Comparison of ENCODE assay signal across 1 cellular context in genomic region chr6:131844243-131844841, GRCh38.
A peak's percentile ranks its signal among the peaks of the same experiment; 100 is the strongest.
TF ChIP-seq lines count a peak whose summit lies in the region.

No MANE protein-coding gene starts in this region.

TF ChIP-seq in HepG2, 621 proteins besides CTCF, POLR2A, EP300 and RAD21 (continued from another document and continues in another):
- TF ChIP-seq, protein P1, sequence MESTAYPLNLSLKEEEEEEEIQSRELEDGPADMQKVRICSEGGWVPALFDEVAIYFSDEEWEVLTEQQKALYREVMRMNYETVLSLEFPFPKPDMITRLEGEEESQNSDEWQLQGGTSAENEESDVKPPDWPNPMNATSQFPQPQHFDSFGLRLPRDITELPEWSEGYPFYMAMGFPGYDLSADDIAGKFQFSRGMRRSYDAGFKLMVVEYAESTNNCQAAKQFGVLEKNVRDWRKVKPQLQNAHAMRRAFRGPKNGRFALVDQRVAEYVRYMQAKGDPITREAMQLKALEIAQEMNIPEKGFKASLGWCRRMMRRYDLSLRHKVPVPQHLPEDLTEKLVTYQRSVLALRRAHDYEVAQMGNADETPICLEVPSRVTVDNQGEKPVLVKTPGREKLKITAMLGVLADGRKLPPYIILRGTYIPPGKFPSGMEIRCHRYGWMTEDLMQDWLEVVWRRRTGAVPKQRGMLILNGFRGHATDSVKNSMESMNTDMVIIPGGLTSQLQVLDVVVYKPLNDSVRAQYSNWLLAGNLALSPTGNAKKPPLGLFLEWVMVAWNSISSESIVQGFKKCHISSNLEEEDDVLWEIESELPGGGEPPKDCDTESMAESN (CRISPR knock-in tag; conservative IDR thresholded peaks at IDR 0.05), result peak; percentile 87
- TF ChIP-seq ZSCAN25 (CRISPR knock-in tag; IDR thresholded peaks at IDR 0.05) (peak; percentile 77; the same call in 1 of the 2 replicates), CC2D1A (CRISPR knock-in tag; IDR thresholded peaks at IDR 0.05) (no peak), MEF2D (CRISPR knock-in tag; IDR thresholded peaks at IDR 0.05) (peak; percentile 84), NFKBIZ (CRISPR knock-in tag; IDR thresholded peaks at IDR 0.05) (peak; percentile 96; the same call in 1 of the 2 replicates), ISL2 (CRISPR knock-in tag; IDR thresholded peaks at IDR 0.05) (peak; percentile 93), RFXANK (CRISPR knock-in tag; IDR thresholded peaks at IDR 0.05) (peak; percentile 81; the same call in 1 of the 2 replicates), ZNF383 (CRISPR knock-in tag; IDR thresholded peaks at IDR 0.05; ENCODE audit: borderline replicate concordance) (no peak), PPARG (CRISPR knock-in tag; conservative IDR thresholded peaks at IDR 0.05) (peak; percentile 80; the same call in 1 of the 2 replicates), ZNF678 (CRISPR knock-in tag; IDR thresholded peaks at IDR 0.05) (no peak), NR2F1 (CRISPR knock-in tag; IDR thresholded peaks at IDR 0.05) (peak in 1 of 2 experiments; percentile 62; a peak in 2 of 4 replicates), SNAPC2 (CRISPR knock-in tag; IDR thresholded peaks at IDR 0.05) (peak; percentile 68; the same call in 1 of the 2 replicates), SP2 (CRISPR knock-in tag; IDR thresholded peaks at IDR 0.05) (no peak), HOXA3 (CRISPR knock-in tag; IDR thresholded peaks at IDR 0.05) (peak; percentile 80; the same call in 1 of the 2 replicates), MAFK (conservative IDR thresholded peaks at IDR 0.05 in 1 of 2, IDR thresholded peaks at IDR 0.05 in 1 of 2; ENCODE audit: low read length in 2 of 2) (peak; percentile 75 to 78), TBL1XR1 (IDR thresholded peaks at IDR 0.05; ENCODE audit: borderline replicate concordance, low read length, partially characterized antibody) (peak; percentile 83), NCOR1 (IDR thresholded peaks at IDR 0.05; ENCODE audit: borderline replicate concordance, low read length) (peak; percentile 97), ONECUT2 (CRISPR knock-in tag; IDR thresholded peaks at IDR 0.05) (0 out of 2 replicates have a peak, but pooled peaks have one; percentile 60), ZNF549 (CRISPR knock-in tag; IDR thresholded peaks at IDR 0.05) (no peak), THAP11 (CRISPR knock-in tag; IDR thresholded peaks at IDR 0.05) (peak; percentile 76), RELA (CRISPR knock-in tag; IDR thresholded peaks at IDR 0.05) (no peak), ZKSCAN5 (CRISPR knock-in tag; IDR thresholded peaks at IDR 0.05) (peak; percentile 85), MEIS2 (CRISPR knock-in tag; IDR thresholded peaks at IDR 0.05) (peak; percentile 77; the same call in 1 of the 2 replicates), TAF1 (CRISPR knock-in tag; IDR thresholded peaks at IDR 0.05) (peak; percentile 58; the same call in 1 of the 2 replicates), KDM5A (IDR thresholded peaks at IDR 0.05; ENCODE audit: borderline replicate concordance, low read length) (peak; percentile 63; the same call in 1 of the 2 replicates), SKI (IDR thresholded peaks at IDR 0.05; ENCODE audit: partially characterized antibody) (peak; percentile 75), NRL (CRISPR knock-in tag; IDR thresholded peaks at IDR 0.05; ENCODE audit: borderline replicate concordance) (no peak), REL (CRISPR knock-in tag; conservative IDR thresholded peaks at IDR 0.05) (no peak), ZNF253 (CRISPR knock-in tag; IDR thresholded peaks at IDR 0.05; ENCODE audit: borderline replicate concordance) (no peak), IKZF1 (IDR thresholded peaks at IDR 0.05) (no peak), CBX5 (CRISPR knock-in tag; IDR thresholded peaks at IDR 0.05; ENCODE audit: borderline replicate concordance) (peak; percentile 76; the same call in 1 of the 2 replicates), MYNN (CRISPR knock-in tag; IDR thresholded peaks at IDR 0.05; ENCODE audit: low read depth) (0 out of 2 replicates have a peak, but pooled peaks have one; percentile 59), TEAD3 (CRISPR knock-in tag; optimal IDR thresholded peaks at IDR 0.05; ENCODE audit: borderline replicate concordance) (peak; percentile 90), MZF1 (CRISPR knock-in tag; IDR thresholded peaks at IDR 0.05; ENCODE audit: borderline replicate concordance) (no peak)
- TF ChIP-seq, protein P2, sequence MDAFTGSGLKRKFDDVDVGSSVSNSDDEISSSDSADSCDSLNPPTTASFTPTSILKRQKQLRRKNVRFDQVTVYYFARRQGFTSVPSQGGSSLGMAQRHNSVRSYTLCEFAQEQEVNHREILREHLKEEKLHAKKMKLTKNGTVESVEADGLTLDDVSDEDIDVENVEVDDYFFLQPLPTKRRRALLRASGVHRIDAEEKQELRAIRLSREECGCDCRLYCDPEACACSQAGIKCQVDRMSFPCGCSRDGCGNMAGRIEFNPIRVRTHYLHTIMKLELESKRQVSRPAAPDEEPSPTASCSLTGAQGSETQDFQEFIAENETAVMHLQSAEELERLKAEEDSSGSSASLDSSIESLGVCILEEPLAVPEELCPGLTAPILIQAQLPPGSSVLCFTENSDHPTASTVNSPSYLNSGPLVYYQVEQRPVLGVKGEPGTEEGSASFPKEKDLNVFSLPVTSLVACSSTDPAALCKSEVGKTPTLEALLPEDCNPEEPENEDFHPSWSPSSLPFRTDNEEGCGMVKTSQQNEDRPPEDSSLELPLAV (CRISPR knock-in tag; conservative IDR thresholded peaks at IDR 0.05; ENCODE audit: low read depth), result no peak
- TF ChIP-seq, protein P3, sequence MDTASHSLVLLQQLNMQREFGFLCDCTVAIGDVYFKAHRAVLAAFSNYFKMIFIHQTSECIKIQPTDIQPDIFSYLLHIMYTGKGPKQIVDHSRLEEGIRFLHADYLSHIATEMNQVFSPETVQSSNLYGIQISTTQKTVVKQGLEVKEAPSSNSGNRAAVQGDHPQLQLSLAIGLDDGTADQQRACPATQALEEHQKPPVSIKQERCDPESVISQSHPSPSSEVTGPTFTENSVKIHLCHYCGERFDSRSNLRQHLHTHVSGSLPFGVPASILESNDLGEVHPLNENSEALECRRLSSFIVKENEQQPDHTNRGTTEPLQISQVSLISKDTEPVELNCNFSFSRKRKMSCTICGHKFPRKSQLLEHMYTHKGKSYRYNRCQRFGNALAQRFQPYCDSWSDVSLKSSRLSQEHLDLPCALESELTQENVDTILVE (CRISPR knock-in tag; IDR thresholded peaks at IDR 0.05), result peak; percentile 89
- TF ChIP-seq, protein P4, sequence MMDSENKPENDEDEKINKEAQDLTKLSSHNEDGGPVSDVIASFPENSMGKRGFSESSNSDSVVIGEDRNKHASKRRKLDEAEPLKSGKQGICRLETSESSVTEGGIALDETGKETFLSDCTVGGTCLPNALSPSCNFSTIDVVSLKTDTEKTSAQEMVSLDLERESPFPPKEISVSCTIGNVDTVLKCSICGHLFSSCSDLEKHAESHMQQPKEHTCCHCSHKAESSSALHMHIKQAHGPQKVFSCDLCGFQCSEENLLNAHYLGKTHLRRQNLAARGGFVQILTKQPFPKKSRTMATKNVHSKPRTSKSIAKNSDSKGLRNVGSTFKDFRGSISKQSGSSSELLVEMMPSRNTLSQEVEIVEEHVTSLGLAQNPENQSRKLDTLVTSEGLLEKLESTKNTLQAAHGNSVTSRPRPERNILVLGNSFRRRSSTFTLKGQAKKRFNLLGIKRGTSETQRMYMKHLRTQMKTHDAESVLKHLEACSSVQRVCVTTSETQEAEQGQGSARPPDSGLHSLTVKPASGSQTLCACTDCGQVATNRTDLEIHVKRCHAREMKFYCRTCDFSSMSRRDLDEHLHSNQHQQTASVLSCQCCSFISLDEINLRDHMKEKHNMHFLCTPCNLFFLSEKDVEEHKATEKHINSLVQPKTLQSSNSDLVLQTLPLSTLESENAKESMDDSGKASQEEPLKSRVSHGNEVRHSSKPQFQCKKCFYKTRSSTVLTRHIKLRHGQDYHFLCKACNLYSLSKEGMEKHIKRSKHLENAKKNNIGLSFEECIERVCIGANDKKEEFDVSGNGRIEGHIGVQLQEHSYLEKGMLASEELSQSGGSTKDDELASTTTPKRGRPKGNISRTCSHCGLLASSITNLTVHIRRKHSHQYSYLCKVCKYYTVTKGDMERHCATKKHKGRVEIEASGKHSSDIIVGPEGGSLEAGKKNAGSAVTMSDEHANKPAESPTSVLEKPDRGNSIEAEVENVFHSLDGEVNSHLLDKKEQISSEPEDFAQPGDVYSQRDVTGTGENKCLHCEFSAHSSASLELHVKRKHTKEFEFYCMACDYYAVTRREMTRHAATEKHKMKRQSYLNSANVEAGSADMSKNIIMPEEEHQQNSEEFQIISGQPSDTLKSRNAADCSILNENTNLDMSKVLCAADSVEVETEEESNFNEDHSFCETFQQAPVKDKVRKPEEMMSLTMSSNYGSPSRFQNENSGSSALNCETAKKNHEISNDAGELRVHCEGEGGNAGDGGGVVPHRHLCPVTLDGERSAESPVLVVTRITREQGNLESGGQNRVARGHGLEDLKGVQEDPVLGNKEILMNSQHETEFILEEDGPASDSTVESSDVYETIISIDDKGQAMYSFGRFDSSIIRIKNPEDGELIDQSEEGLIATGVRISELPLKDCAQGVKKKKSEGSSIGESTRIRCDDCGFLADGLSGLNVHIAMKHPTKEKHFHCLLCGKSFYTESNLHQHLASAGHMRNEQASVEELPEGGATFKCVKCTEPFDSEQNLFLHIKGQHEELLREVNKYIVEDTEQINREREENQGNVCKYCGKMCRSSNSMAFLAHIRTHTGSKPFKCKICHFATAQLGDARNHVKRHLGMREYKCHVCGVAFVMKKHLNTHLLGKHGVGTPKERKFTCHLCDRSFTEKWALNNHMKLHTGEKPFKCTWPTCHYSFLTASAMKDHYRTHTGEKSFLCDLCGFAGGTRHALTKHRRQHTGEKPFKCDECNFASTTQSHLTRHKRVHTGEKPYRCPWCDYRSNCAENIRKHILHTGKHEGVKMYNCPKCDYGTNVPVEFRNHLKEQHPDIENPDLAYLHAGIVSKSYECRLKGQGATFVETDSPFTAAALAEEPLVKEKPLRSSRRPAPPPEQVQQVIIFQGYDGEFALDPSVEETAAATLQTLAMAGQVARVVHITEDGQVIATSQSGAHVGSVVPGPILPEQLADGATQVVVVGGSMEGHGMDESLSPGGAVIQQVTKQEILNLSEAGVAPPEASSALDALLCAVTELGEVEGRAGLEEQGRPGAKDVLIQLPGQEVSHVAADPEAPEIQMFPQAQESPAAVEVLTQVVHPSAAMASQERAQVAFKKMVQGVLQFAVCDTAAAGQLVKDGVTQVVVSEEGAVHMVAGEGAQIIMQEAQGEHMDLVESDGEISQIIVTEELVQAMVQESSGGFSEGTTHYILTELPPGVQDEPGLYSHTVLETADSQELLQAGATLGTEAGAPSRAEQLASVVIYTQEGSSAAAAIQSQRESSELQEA (CRISPR knock-in tag; IDR thresholded peaks at IDR 0.05; ENCODE audit: not compliant biosample characterization), result no peak
- TF ChIP-seq, protein P5, sequence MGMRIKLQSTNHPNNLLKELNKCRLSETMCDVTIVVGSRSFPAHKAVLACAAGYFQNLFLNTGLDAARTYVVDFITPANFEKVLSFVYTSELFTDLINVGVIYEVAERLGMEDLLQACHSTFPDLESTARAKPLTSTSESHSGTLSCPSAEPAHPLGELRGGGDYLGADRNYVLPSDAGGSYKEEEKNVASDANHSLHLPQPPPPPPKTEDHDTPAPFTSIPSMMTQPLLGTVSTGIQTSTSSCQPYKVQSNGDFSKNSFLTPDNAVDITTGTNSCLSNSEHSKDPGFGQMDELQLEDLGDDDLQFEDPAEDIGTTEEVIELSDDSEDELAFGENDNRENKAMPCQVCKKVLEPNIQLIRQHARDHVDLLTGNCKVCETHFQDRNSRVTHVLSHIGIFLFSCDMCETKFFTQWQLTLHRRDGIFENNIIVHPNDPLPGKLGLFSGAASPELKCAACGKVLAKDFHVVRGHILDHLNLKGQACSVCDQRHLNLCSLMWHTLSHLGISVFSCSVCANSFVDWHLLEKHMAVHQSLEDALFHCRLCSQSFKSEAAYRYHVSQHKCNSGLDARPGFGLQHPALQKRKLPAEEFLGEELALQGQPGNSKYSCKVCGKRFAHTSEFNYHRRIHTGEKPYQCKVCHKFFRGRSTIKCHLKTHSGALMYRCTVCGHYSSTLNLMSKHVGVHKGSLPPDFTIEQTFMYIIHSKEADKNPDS (CRISPR knock-in tag; IDR thresholded peaks at IDR 0.05), result peak; percentile 64; the same call in 1 of the 2 replicates
- TF ChIP-seq, protein P6, sequence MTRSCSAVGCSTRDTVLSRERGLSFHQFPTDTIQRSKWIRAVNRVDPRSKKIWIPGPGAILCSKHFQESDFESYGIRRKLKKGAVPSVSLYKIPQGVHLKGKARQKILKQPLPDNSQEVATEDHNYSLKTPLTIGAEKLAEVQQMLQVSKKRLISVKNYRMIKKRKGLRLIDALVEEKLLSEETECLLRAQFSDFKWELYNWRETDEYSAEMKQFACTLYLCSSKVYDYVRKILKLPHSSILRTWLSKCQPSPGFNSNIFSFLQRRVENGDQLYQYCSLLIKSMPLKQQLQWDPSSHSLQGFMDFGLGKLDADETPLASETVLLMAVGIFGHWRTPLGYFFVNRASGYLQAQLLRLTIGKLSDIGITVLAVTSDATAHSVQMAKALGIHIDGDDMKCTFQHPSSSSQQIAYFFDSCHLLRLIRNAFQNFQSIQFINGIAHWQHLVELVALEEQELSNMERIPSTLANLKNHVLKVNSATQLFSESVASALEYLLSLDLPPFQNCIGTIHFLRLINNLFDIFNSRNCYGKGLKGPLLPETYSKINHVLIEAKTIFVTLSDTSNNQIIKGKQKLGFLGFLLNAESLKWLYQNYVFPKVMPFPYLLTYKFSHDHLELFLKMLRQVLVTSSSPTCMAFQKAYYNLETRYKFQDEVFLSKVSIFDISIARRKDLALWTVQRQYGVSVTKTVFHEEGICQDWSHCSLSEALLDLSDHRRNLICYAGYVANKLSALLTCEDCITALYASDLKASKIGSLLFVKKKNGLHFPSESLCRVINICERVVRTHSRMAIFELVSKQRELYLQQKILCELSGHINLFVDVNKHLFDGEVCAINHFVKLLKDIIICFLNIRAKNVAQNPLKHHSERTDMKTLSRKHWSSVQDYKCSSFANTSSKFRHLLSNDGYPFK (CRISPR knock-in tag; IDR thresholded peaks at IDR 0.05; ENCODE audit: borderline replicate concordance), result no peak
